ENCODE assay signal across 14 cellular contexts in genomic region chr22:46370584-46371373, GRCh38. TPM values are rescaled to one million over a fixed set of nuclear protein-coding genes. Genes with fewer than 3 reads are reported as not detected.
DNase-seq lines count a peak whose midpoint lies in the region; ATAC-seq and TF ChIP-seq lines count a peak whose summit lies in the region.
"Had no signal": no experiment of that assay in that cellular context is flagged by ENCODE, and none has a peak within 500 bp of the region (broad histone marks: within the 10 kb centered on the region; RNA-seq: fewer than 3 reads in every experiment).

No MANE protein-coding gene starts in this region.

- H3K4me1 Mint-ChIP-seq in CD4-positive, alpha-beta T cell (ENCODE audit: low read depth), result peaks cover 48% of the 10 kb centered on the region
- peaks cover 18% of the 10 kb centered on the region for H3K4me1 Mint-ChIP-seq in brain
- H3K4me1 Mint-ChIP-seq in naive thymus-derived CD8-positive, alpha-beta T cell, result peaks cover 25 to 52% (median 48%) of the 10 kb centered on the region in 4 donors

- H3K27me3 Mint-ChIP-seq in CD4-positive, alpha-beta T cell, result peaks cover 3% of the 10 kb centered on the region
- H3K27me3 Mint-ChIP-seq in brain, result no peaks in the 10 kb centered on the region
- H3K27me3 Mint-ChIP-seq in naive thymus-derived CD8-positive, alpha-beta T cell, result peaks cover 0 to 13% (median 8%) of the 10 kb centered on the region in 5 donors

- POLR2A ChIA-PET in CD4-positive, alpha-beta T cell (lab: Charles Lee), result no interaction called here
- POLR2A ChIA-PET in naive thymus-derived CD8-positive, alpha-beta T cell (lab: Charles Lee), result no interaction called here

- peaks cover under 1% of the 10 kb centered on the region for H3K9me3 Mint-ChIP-seq in CD4-positive, alpha-beta T cell
- peaks cover 2 to 13% (median 5%) of the 10 kb centered on the region in 5 experiments for H3K9me3 Mint-ChIP-seq in brain
- peaks cover under 1 to 18% (median 5%) of the 10 kb centered on the region in 9 donors for H3K9me3 Mint-ChIP-seq in naive thymus-derived CD8-positive, alpha-beta T cell

- intact Hi-C loops in CD4-positive, alpha-beta T cell (cut with DNase I, micrococcal nuclease), result loop anchor here in 1 of 2 experiments (5.0 kb wide), 1 partner anchor 67 kb away; no protein-coding TSS in a partner anchor
- intact Hi-C loops in lower lobe of right lung (cut with DNase I), result no loop called here

- H3K27ac ChIP-seq in CD4-positive, alpha-beta T cell (ENCODE audit: low read depth, low read length), result no peak overlapping the region
- H3K27ac ChIP-seq in lower lobe of right lung, result no peak overlapping the region
- H3K27ac ChIP-seq: BLaER1 treated with 17β-estradiol and CSF1 and Interleukin-3, amounts not matched to agents 10 nM and 100 nM; GM23248; HL-60 had no signal

- no peaks in the 10 kb centered on the region for H3K36me3 Mint-ChIP-seq in CD4-positive, alpha-beta T cell (ENCODE audit: low read depth)
- H3K36me3 Mint-ChIP-seq in brain, result peaks cover 15% of the 10 kb centered on the region
- H3K36me3 Mint-ChIP-seq in naive thymus-derived CD8-positive, alpha-beta T cell, result peaks cover 0 to 2% (median 0%) of the 10 kb centered on the region in 3 donors

- H3K36me3 ChIP-seq in lower lobe of right lung, result peaks cover 3% of the 10 kb centered on the region

- peaks cover 14% of the 10 kb centered on the region for H3K4me1 ChIP-seq in lower lobe of right lung

- TF ChIP-seq CTCF in CD4-positive, alpha-beta T cell (IDR thresholded peaks at IDR 0.05), result no peak
- TF ChIP-seq CTCF in brain (conservative IDR thresholded peaks at IDR 0.05) (no peak), lower lobe of right lung (IDR thresholded peaks at IDR 0.05) (no peak)

- H3K4me3 ChIP-seq in lower lobe of right lung, result no peak overlapping the region
- H3K4me3 ChIP-seq: BLaER1 treated with 17β-estradiol and CSF1 and Interleukin-3, amounts not matched to agents 10 nM and 100 nM; GM23248 had no signal

- H3K9me3 ChIP-seq in CD4-positive, alpha-beta T cell (ENCODE audit: control insufficient read depth, low read length), result peaks cover 5% of the 10 kb centered on the region
- peaks cover 3% of the 10 kb centered on the region for H3K9me3 ChIP-seq in lower lobe of right lung

- CTCF ChIA-PET in CD4-positive, alpha-beta T cell (lab: Charles Lee), result no interaction called here

- ATAC-seq in CD4-positive, alpha-beta T cell (ENCODE audit: poor library complexity), result peak; percentile 69
- peak; percentile 59 to 60 for ATAC-seq in naive thymus-derived CD8-positive, alpha-beta T cell
- ATAC-seq in lower lobe of right lung (no peak), HG03565 (IDR thresholded peaks at IDR 0.05; ENCODE audit: unreplicated experiment) (no peak)

- peak overlapping the region; percentile 66 for H3K4me3 Mint-ChIP-seq in CD4-positive, alpha-beta T cell
- H3K4me3 Mint-ChIP-seq in brain, result no peak overlapping the region
- H3K4me3 Mint-ChIP-seq in naive thymus-derived CD8-positive, alpha-beta T cell, result peak overlapping the region; percentile 7 to 79 (median 53)

- peak overlapping the region; percentile 78 for H3K27ac Mint-ChIP-seq in CD4-positive, alpha-beta T cell
- H3K27ac Mint-ChIP-seq in brain, result peak overlapping the region in 4 of 5 experiments; percentile 4 to 43 (median 31)
- peak overlapping the region; percentile 0 to 96 (median 69) for H3K27ac Mint-ChIP-seq in naive thymus-derived CD8-positive, alpha-beta T cell

- peaks cover 6% of the 10 kb centered on the region for H3K27me3 ChIP-seq in CD4-positive, alpha-beta T cell (ENCODE audit: control insufficient read depth, insufficient read depth, low read length)
- H3K27me3 ChIP-seq in lower lobe of right lung (ENCODE audit: low read depth), result peaks cover 16% of the 10 kb centered on the region

- DNase-seq in CD4-positive, alpha-beta T cell, result peak in 7 of 10 experiments; percentile 10 to 29 (median 19)
- DNase-seq in ELF-1 (ENCODE audit: low read depth, low spot score), result peak; percentile 51
- peak in 7 of 10 donors; percentile 31 to 75 (median 41) for DNase-seq in naive thymus-derived CD8-positive, alpha-beta T cell
- DNase-seq in glomerular visceral epithelial cell (ENCODE audit: extremely low spot score), result no peak
- no peak for DNase-seq in lower lobe of right lung
- DNase-seq in NCI-H748 treated with DMSO at 0.1 percent for 48 hours (lab: John Stamatoyannopoulos, UW), result no peak
- DNase-seq: effector CD8-positive, alpha-beta T cell; GM23248; NCI-H1930; stimulated activated naive CD4-positive, alpha-beta T cell had no signal

RNA-seq across cellular contexts. Expression of gene TRMU, which starts 35.3 kb away (rescaled TPM):
- 10 to 100 TPM; 65.2 to 65.4 TPM for total RNA-seq in CD4-positive, alpha-beta T cell
- polyA plus RNA-seq in brain (ENCODE audit: insufficient read depth, low read depth, low replicate concordance), result 28.2 TPM
- total RNA-seq in naive thymus-derived CD8-positive, alpha-beta T cell, result 10 to 100 TPM; 88.2 to 91.7 TPM
- polyA plus RNA-seq in naive thymus-derived CD8-positive, alpha-beta T cell, result 10 to 100 TPM; 14.6 to 17.3 (median 15.5) TPM
- total RNA-seq in lower lobe of right lung, result 33.5 TPM

Comparison
In these comparisons a context has a peak if more than half of its experiments do, and no peak if none do; other contexts are left out.
1. ATAC-seq: peak in CD4-positive, alpha-beta T cell (single experiment) and naive thymus-derived CD8-positive, alpha-beta T cell (2 of 2); none in lower lobe of right lung (0 of 2) and HG03565 (single experiment).
2. DNase-seq: peak in CD4-positive, alpha-beta T cell (7 of 10), ELF-1 (single experiment) and naive thymus-derived CD8-positive, alpha-beta T cell (7 of 10); none in glomerular visceral epithelial cell (single experiment), lower lobe of right lung (single experiment) and NCI-H748 treated with DMSO at 0.1 percent for 48 hours (single experiment).
3. H3K4me3 Mint-ChIP-seq: peak in CD4-positive, alpha-beta T cell (single experiment) and naive thymus-derived CD8-positive, alpha-beta T cell (10 of 10); none in brain (0 of 5).
4. Peak in every context shown above with its lines, with median percentiles within 50 percentile points of each other: H3K27ac Mint-ChIP-seq.